Comparison of ENCODE assay signal across 20 cellular contexts in the genomic region with DNA sequence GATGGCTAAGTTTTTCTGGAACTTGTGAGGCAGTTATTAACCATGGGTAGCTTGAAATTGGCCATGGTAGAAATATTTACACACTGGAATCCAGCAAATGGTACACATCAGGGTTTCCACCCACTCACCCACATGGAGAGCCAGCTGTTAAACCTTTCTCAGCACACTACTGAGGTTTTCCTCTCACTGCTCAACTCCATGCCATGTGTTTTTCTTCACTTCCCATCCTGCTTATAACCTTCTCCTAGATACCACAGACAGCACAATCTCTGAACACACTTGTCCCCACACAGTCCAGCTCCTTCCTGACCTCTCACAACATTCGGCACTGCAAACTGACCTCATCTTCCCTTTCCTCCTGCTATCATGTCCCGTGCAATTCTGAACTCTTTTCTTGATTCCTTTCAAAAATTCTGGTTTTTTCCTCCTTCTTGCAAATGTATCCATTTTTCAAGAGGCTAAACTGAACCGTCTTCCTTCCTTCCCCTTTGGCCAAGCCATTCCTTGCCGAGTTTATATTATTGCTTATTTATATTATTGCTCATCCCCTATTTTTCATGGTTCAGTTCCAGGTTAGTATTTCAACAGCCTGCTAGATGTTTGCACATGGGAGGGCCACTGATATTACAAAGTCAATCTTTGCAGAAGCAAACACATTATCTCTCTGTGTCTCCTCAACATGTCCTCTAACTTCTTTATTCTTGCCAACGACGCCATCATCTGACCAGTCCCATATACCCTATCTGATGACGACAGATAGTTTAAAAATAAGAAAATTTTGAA.
DNase-seq lines count a peak whose midpoint lies in the region; ATAC-seq, FAIRE-seq and TF ChIP-seq lines count a peak whose summit lies in the region.
"Had no signal": no experiment of that assay in that cellular context is flagged by ENCODE, and none has a peak within 500 bp of the region (broad histone marks: within the 10 kb centered on the region; RNA-seq: fewer than 3 reads in every experiment).

No MANE protein-coding gene starts in this region.

- no peak overlapping the region for H2BK20ac ChIP-seq in H1 (ENCODE audit: low read length)

- H2AFZ ChIP-seq in H1 (ENCODE audit: low read length), result 0 out of 2 replicates have a peak overlapping the region, but pooled peaks have one; percentile 15
- H2AFZ ChIP-seq: parathyroid adenoma had no signal

- WGBS in H1 (ENCODE audit: extremely low coverage in 1 of 2, insufficient coverage in 1 of 2, insufficient read length in 1 of 2, insufficient replicate concordance in 2 of 2, low coverage in 1 of 2, low lambda C conversion rate in 2 of 2, missing lambda C conversion rate in 1 of 2), 2 experiments, result 91% methylated on average over 7 of the region's 7 CpGs; no CpG with 5 or more reads in 1 of the 2 experiments

- no peak overlapping the region for H3K4me2 ChIP-seq in H1 (ENCODE audit: insufficient read depth in 1 of 2, low read depth in 2 of 2, low read length in 2 of 2)
- H3K4me2 ChIP-seq: BLaER1 treated with 17β-estradiol and CSF1 and Interleukin-3, amounts not matched to agents 10 nM and 100 nM had no signal

- CTCF ChIA-PET in H1 (lab: Charles Lee; ENCODE audit: partially characterized antibody), result interaction anchor here (0.8 to 6.1 kb wide), 2 partner anchors 11 to 14 kb away, joined by 3 to 38 read pairs; no protein-coding TSS in a partner anchor

- no peaks in the 10 kb centered on the region for H3K9me3 Mint-ChIP-seq in osteocyte (ENCODE audit: unreplicated experiment)

- FAIRE-seq in H1 (lab: Jason Lieb, UNC), result no peak
- FAIRE-seq: GM12892 had no signal

- TF ChIP-seq CTCF in H1 (IDR thresholded peaks at IDR 0.05; ENCODE audit: control extremely low read depth in 1 of 3, insufficient read depth in 1 of 3, low read depth in 1 of 3, low read length in 3 of 3) (no peak), osteocyte (IDR thresholded peaks at IDR 0.05) (no peak)

- H4K5ac ChIP-seq in H1 (ENCODE audit: insufficient read length, low read depth, low read length), result no peak overlapping the region

- H3K18ac ChIP-seq in H1 (ENCODE audit: extremely low read depth, low read length), result no peak overlapping the region

- DNase-seq in ELR (ENCODE audit: low read depth) (peak; percentile 44), NCI-H69 (lab: John Stamatoyannopoulos, UW) (peak; percentile 11), H1 (ENCODE audit: low read depth in 1 of 2, low spot score in 2 of 2) (no peak), osteocyte (ENCODE audit: extremely low spot score, unreplicated experiment) (no peak)
- DNase-seq: activated CD4-positive, alpha-beta T cell treated with anti-CD3 and anti-CD28 coated beads for 48 hours; activated CD8-positive, alpha-beta memory T cell treated with anti-CD3 and anti-CD28 coated beads, Interleukin-2, amount 50 U/mL, for 4 hours; activated effector memory CD4-positive, alpha-beta T cell treated with anti-CD3 and anti-CD28 coated beads, Interleukin-2, amount 50 U/mL, for 16 hours; anterior cingulate cortex; GOT3; MM.1S; naive B cell; NK-92 treated with Interleukin-12 subunit alpha and Interleukin-12 subunit beta, amount 100 ng/mL, for 24 hours; stimulated activated CD4-positive, alpha-beta T cell treated with anti-CD3 and anti-CD28 coated beads, Interleukin-4, amount 100 ng/mL, for 24 hours had no signal

- peak overlapping the region; percentile 37 for H3K27ac Mint-ChIP-seq in osteocyte (ENCODE audit: unreplicated experiment)
- H3K27ac Mint-ChIP-seq: naive B cell had no signal

- TF ChIP-seq EP300 in H1 (IDR thresholded peaks at IDR 0.05; ENCODE audit: borderline replicate concordance in 1 of 2, low read depth in 2 of 2, low read length in 2 of 2), result no peak

- H3K27me3 ChIP-seq in H1 (replicated peaks in 1 of 4; ENCODE audit: control insufficient read depth in 3 of 4, extremely low read depth in 1 of 4, insufficient read depth in 3 of 4, low read length in 3 of 4), result no peaks in the 10 kb centered on the region
- H3K27me3 ChIP-seq: BLaER1 treated with 17β-estradiol and CSF1 and Interleukin-3, amounts not matched to agents 10 nM and 100 nM had no signal

- H3K27me3 Mint-ChIP-seq in osteocyte (ENCODE audit: unreplicated experiment), result no peaks in the 10 kb centered on the region
- H3K27me3 Mint-ChIP-seq: naive B cell had no signal

- no peak overlapping the region for H2BK15ac ChIP-seq in H1 (ENCODE audit: low read length)

- no peaks in the 10 kb centered on the region for H4K20me1 ChIP-seq in H1 (replicated peaks in 1 of 2; ENCODE audit: control insufficient read depth in 1 of 2, insufficient read depth in 2 of 2, low read length in 2 of 2)
- H4K20me1 ChIP-seq: BLaER1 treated with 17β-estradiol and CSF1 and Interleukin-3, amounts not matched to agents 10 nM and 100 nM had no signal

- TF ChIP-seq RAD21 in H1 (IDR thresholded peaks at IDR 0.05 in 1 of 2, conservative IDR thresholded peaks at IDR 0.05 in 1 of 2; ENCODE audit: low read depth in 2 of 2, low read length in 2 of 2), result peak; percentile 10 to 20; a peak in 2 of 4 replicates

- no peak overlapping the region for H3K14ac ChIP-seq in H1 (ENCODE audit: insufficient read length)

- H4K91ac ChIP-seq in H1 (replicated peaks; ENCODE audit: insufficient read length, low read length), result no peak overlapping the region

- H3K27ac ChIP-seq in H1 (ENCODE audit: low read depth, low read length), result no peak overlapping the region
- H3K27ac ChIP-seq: BLaER1 treated with 17β-estradiol and CSF1 and Interleukin-3, amounts not matched to agents 10 nM and 100 nM; coronary artery; parathyroid adenoma had no signal

- no peak overlapping the region for H4K8ac ChIP-seq in H1 (ENCODE audit: extremely low read depth, insufficient read depth, low read length)

- H2AK5ac ChIP-seq in H1 (ENCODE audit: low read depth, low read length), result no peak overlapping the region

- H2BK5ac ChIP-seq in H1 (ENCODE audit: low read depth, low read length), result no peak overlapping the region

- no peaks in the 10 kb centered on the region for H3K36me3 ChIP-seq in H1 (ENCODE audit: control insufficient read depth in 2 of 4, insufficient read depth in 4 of 4, low read length in 3 of 4)
- H3K36me3 ChIP-seq: BLaER1 treated with 17β-estradiol and CSF1 and Interleukin-3, amounts not matched to agents 10 nM and 100 nM had no signal

- no peaks in the 10 kb centered on the region for H3K79me1 ChIP-seq in H1 (ENCODE audit: low read depth, low read length)

- H3K4me1 Mint-ChIP-seq in osteocyte (ENCODE audit: unreplicated experiment), result peaks cover 42% of the 10 kb centered on the region
- H3K4me1 Mint-ChIP-seq: naive B cell had no signal

- H3K23me2 ChIP-seq in H1 (ENCODE audit: low read depth, low read length), result no peaks in the 10 kb centered on the region

- no peak overlapping the region for H3K4ac ChIP-seq in H1 (replicated peaks; ENCODE audit: insufficient read length, low read depth, low read length)

- no peak overlapping the region for H3K56ac ChIP-seq in H1 (replicated peaks; ENCODE audit: insufficient read length, low read depth, low read length)

- H2BK12ac ChIP-seq in H1 (ENCODE audit: low read depth, low read length), result no peak overlapping the region

- ATAC-seq in GM21619 (IDR thresholded peaks at IDR 0.05; ENCODE audit: unreplicated experiment), result no peak
- no peak for ATAC-seq in GM18498 (IDR thresholded peaks at IDR 0.05; ENCODE audit: unreplicated experiment)
- no peak for ATAC-seq in GM18505 (IDR thresholded peaks at IDR 0.05; ENCODE audit: unreplicated experiment)

- H3K4me3 Mint-ChIP-seq in osteocyte (ENCODE audit: unreplicated experiment), result no peak overlapping the region
- H3K4me3 Mint-ChIP-seq: naive B cell had no signal

- H2BK120ac ChIP-seq in H1 (replicated peaks; ENCODE audit: low read depth, low read length), result no peak overlapping the region

- no peaks in the 10 kb centered on the region for H3K36me3 Mint-ChIP-seq in osteocyte (ENCODE audit: unreplicated experiment)
- H3K36me3 Mint-ChIP-seq: naive B cell had no signal

- H3K9ac ChIP-seq in H1 (replicated peaks in 1 of 4; ENCODE audit: extremely low read depth in 1 of 4, low read depth in 3 of 4, low read length in 3 of 4), result no peak overlapping the region
- H3K9ac ChIP-seq: BLaER1 treated with 17β-estradiol and CSF1 and Interleukin-3, amounts not matched to agents 10 nM and 100 nM; parathyroid adenoma had no signal

- no peak overlapping the region for H3K4me3 ChIP-seq in H1 (ENCODE audit: extremely low read depth in 1 of 4, insufficient read depth in 2 of 4, low read depth in 3 of 4, low read length in 4 of 4)
- H3K4me3 ChIP-seq: BLaER1 treated with 17β-estradiol and CSF1 and Interleukin-3, amounts not matched to agents 10 nM and 100 nM; coronary artery had no signal

- H3K79me2 ChIP-seq in H1 (ENCODE audit: control insufficient read depth in 1 of 2, insufficient read depth in 2 of 2, low read length in 2 of 2), result no peaks in the 10 kb centered on the region
- H3K79me2 ChIP-seq: parathyroid adenoma had no signal

- H3K4me1 ChIP-seq in H1 (replicated peaks in 1 of 4; ENCODE audit: control insufficient read depth in 3 of 4, insufficient read depth in 4 of 4, low read length in 3 of 4), result no peaks in the 10 kb centered on the region
- H3K4me1 ChIP-seq: BLaER1 treated with 17β-estradiol and CSF1 and Interleukin-3, amounts not matched to agents 10 nM and 100 nM; parathyroid adenoma had no signal

- no peaks in the 10 kb centered on the region for H3K9me3 ChIP-seq in H1 (ENCODE audit: insufficient read depth in 2 of 2, low read depth in 1 of 2, low read length in 1 of 2)
- H3K9me3 ChIP-seq: BLaER1 treated with 17β-estradiol and CSF1 and Interleukin-3, amounts not matched to agents 10 nM and 100 nM had no signal

- POLR2A ChIA-PET in H1 (lab: Charles Lee; ENCODE audit: partially characterized antibody), result interaction anchor here (0.6 to 1.5 kb wide), 2 partner anchors 13 to 756 kb away, joined by 3 read pairs; no protein-coding TSS in a partner anchor

- no peak overlapping the region for H3K23ac ChIP-seq in H1 (ENCODE audit: insufficient read length)

- no peak for TF ChIP-seq POLR2A in H1 (IDR thresholded peaks at IDR 0.05; ENCODE audit: control extremely low read depth in 1 of 2, low read depth in 2 of 2, low read length in 2 of 2)
- no peak for TF ChIP-seq POLR2A in GM18505 (IDR thresholded peaks at IDR 0.05; ENCODE audit: borderline replicate concordance, extremely low read depth, insufficient read depth, insufficient read length)

TF ChIP-seq in H1, 55 proteins besides CTCF, POLR2A, EP300 and RAD21 (continues in another document):
- TF ChIP-seq JUN (IDR thresholded peaks at IDR 0.05; ENCODE audit: low read depth, low read length) (no peak), TEAD4 (IDR thresholded peaks at IDR 0.05; ENCODE audit: low read depth, low read length) (no peak), SP1 (IDR thresholded peaks at IDR 0.05; ENCODE audit: low read depth, low read length) (no peak), CTBP2 (IDR thresholded peaks at IDR 0.05; ENCODE audit: borderline replicate concordance, insufficient read depth, insufficient read length, low read length) (no peak), BRCA1 (IDR thresholded peaks at IDR 0.05; ENCODE audit: low read depth, low read length) (no peak), CREB1 (IDR thresholded peaks at IDR 0.05) (no peak), EGR1 (IDR thresholded peaks at IDR 0.05; ENCODE audit: borderline replicate concordance, low read depth, low read length) (no peak), PHF8 (conservative IDR thresholded peaks at IDR 0.05; ENCODE audit: low read depth, low read length) (no peak), RNF2 (IDR thresholded peaks at IDR 0.05; ENCODE audit: borderline replicate concordance, low read depth, low read length, missing control alignments, poor library complexity, severe bottlenecking) (no peak)

Comparison
In these comparisons a context has a peak if more than half of its experiments do, and no peak if none do; other contexts are left out.
1. DNase-seq: peak in ELR (single experiment) and NCI-H69 (single experiment); none in H1 (0 of 2) and osteocyte (single experiment).